ENCODE assay signal across 22 cellular contexts in the genomic region with DNA sequence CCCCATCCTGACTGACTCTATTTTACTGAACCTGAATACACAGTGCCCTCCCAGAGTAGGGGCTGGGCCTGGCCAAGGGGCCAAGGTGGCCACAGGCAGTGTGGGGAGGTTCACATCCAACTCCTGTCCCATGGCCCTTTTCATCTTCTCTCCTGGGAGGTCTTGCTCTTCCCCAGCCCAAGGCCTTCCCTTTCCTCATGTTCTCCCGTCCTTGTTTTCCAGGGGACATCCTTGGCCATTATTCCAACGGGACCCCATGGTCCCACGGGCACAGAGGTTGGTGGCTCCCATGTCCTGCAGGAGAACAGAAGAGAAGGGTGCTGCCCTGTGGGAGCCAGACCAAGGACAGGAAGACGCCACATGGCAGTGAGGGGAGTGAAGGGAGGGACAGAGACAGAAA. TPM values are rescaled to one million over a fixed set of nuclear protein-coding genes. Genes with fewer than 3 reads are reported as not detected.
DNase-seq lines count a peak whose midpoint lies in the region; ATAC-seq and TF ChIP-seq lines count a peak whose summit lies in the region.
"Had no signal": no experiment of that assay in that cellular context is flagged by ENCODE, and none has a peak within 500 bp of the region (broad histone marks: within the 10 kb centered on the region; RNA-seq: fewer than 3 reads in every experiment).

No MANE protein-coding gene starts in this region.

- H3K9me3 Mint-ChIP-seq in osteocyte (ENCODE audit: unreplicated experiment), result peaks cover 4% of the 10 kb centered on the region
- H3K9me3 Mint-ChIP-seq: dendritic cell treated with granulocyte-macrophage colony-stimulating factor and Interleukin-4, amounts not matched to agents 40 ng/mL and 50 ng/mL, for 4 days had no signal

- DNase-seq in Peyer's patch, result no peak
- DNase-seq in osteocyte (ENCODE audit: extremely low spot score, unreplicated experiment), result no peak
- no peak for DNase-seq in NCI-H526 (lab: John Stamatoyannopoulos, UW)
- DNase-seq in ecto neural progenitor cell (ENCODE audit: low spot score), result no peak
- DNase-seq in activated gamma-delta T cell (lab: John Stamatoyannopoulos, UW), result no peak
- DNase-seq: activated CD8-positive, alpha-beta memory T cell treated with anti-CD3 and anti-CD28 coated beads for 24 hours; activated naive CD8-positive, alpha-beta T cell treated with anti-CD3 and anti-CD28 coated beads, Interleukin-2, amount 10 ng/mL, durations not matched to agents 7 days and 5 days; activated T-cell treated with anti-CD3 and anti-CD28 coated beads, Interleukin-2, amount 50 U/mL, for 72 hours; MM.1S; NCI-H2227 treated with DMSO at 0.1 percent for 48 hours; NCI-H82; occipital lobe; right lobe of liver; stimulated activated naive CD8-positive, alpha-beta T cell treated with anti-CD3 and anti-CD28 coated beads, Interleukin-15, amount 100 ng/mL, for 72 hours; T1000; uterus had no signal

- no peak for TF ChIP-seq POLR2A in Peyer's patch (IDR thresholded peaks at IDR 0.05)

- H3K4me1 ChIP-seq in ACC112 (ENCODE audit: control insufficient read depth, insufficient read depth, low read length, unreplicated experiment) (peaks cover 48% of the 10 kb centered on the region), Peyer's patch (peaks cover 0 to 64% (median 14%) of the 10 kb centered on the region in 4 donors), esophagus (ENCODE audit: control insufficient read depth in 2 of 2, insufficient read depth in 2 of 2, low read length in 1 of 2) (peaks cover 6 to 34% of the 10 kb centered on the region in 2 donors)
- H3K4me1 ChIP-seq: right lobe of liver, uterus had no signal

- peak overlapping the region; percentile 3 for H3K27ac Mint-ChIP-seq in osteocyte (ENCODE audit: unreplicated experiment)
- H3K27ac Mint-ChIP-seq: activated naive CD8-positive, alpha-beta T cell treated with anti-CD3 and anti-CD28 coated beads, Interleukin-2, amount 10 ng/mL, durations not matched to agents 7 days and 5 days; activated T-cell treated with anti-CD3 and anti-CD28 coated beads, Interleukin-2, amount 50 U/mL, for 72 hours; dendritic cell treated with granulocyte-macrophage colony-stimulating factor and Interleukin-4, amounts not matched to agents 40 ng/mL and 50 ng/mL, for 4 days had no signal

- TF ChIP-seq CTCF in Peyer's patch (IDR thresholded peaks at IDR 0.05) (no peak), osteocyte (IDR thresholded peaks at IDR 0.05) (no peak)

- H3K36me3 ChIP-seq in ACC112 (ENCODE audit: insufficient read depth, low read length) (no peaks in the 10 kb centered on the region), Peyer's patch (peaks cover 0 to 4% (median 0%) of the 10 kb centered on the region in 3 donors), esophagus (ENCODE audit: control insufficient read depth in 2 of 2, insufficient read depth in 2 of 2, low read length in 1 of 2) (peaks cover 0 to 2% of the 10 kb centered on the region in 2 donors)
- H3K36me3 ChIP-seq: right lobe of liver, uterus had no signal

- H3K9me3 ChIP-seq in Peyer's patch (no peaks in the 10 kb centered on the region), esophagus (ENCODE audit: control insufficient read depth in 2 of 2, insufficient read depth in 1 of 2, low read depth in 1 of 2, low read length in 1 of 2) (no peaks in the 10 kb centered on the region)
- H3K9me3 ChIP-seq: right lobe of liver, uterus had no signal

- no peaks in the 10 kb centered on the region for H3K79me2 ChIP-seq in ACC112 (ENCODE audit: control insufficient read depth, insufficient read depth, low read length, unreplicated experiment)

- H3K36me3 Mint-ChIP-seq in osteocyte (ENCODE audit: unreplicated experiment), result no peaks in the 10 kb centered on the region

- no peak overlapping the region for H2AFZ ChIP-seq in ACC112 (ENCODE audit: low read length, unreplicated experiment)

- 81 to 83% methylated on average over 4 of the region's 4 CpGs for WGBS in esophagus, 2 donors

- ATAC-seq in GM18520 (IDR thresholded peaks at IDR 0.05; ENCODE audit: unreplicated experiment), result no peak
- ATAC-seq: activated CD4-positive, CD25-positive, alpha-beta regulatory T cell treated with anti-CD3 and anti-CD28 coated beads, Interleukin-2, amount 50 U/mL, for 24 hours; right lobe of liver; stimulated activated naive CD8-positive, alpha-beta T cell treated with anti-CD3 and anti-CD28 coated beads, Interleukin-15, amount 100 ng/mL, for 72 hours had no signal

- H3K27ac ChIP-seq in ACC112 (ENCODE audit: low read depth, low read length) (peak overlapping the region; percentile 65), Peyer's patch (peak overlapping the region in 3 of 4 donors; percentile 84 to 97 (median 85)), esophagus (ENCODE audit: low read depth in 2 of 2, low read length in 1 of 2) (peak overlapping the region; percentile 86 to 97)
- H3K27ac ChIP-seq: right lobe of liver, SK-N-MC had no signal

- peaks cover 53% of the 10 kb centered on the region for H3K4me1 Mint-ChIP-seq in osteocyte (ENCODE audit: unreplicated experiment)

- no peak overlapping the region for H3K4me3 ChIP-seq in ACC112 (ENCODE audit: low read depth, low read length)
- H3K4me3 ChIP-seq in Peyer's patch, result peak overlapping the region in 1 of 4 donors; percentile 22
- H3K4me3 ChIP-seq in esophagus (ENCODE audit: low read depth in 1 of 2, low read length in 2 of 2), result no peak overlapping the region
- H3K4me3 ChIP-seq: right lobe of liver, SK-N-MC, uterus had no signal

- peaks cover 5% of the 10 kb centered on the region for H3K27me3 Mint-ChIP-seq in osteocyte (ENCODE audit: unreplicated experiment)

- no peak overlapping the region for H3K4me3 Mint-ChIP-seq in osteocyte (ENCODE audit: unreplicated experiment)
- H3K4me3 Mint-ChIP-seq: activated naive CD8-positive, alpha-beta T cell treated with anti-CD3 and anti-CD28 coated beads, Interleukin-2, amount 10 ng/mL, durations not matched to agents 7 days and 5 days; activated T-cell treated with anti-CD3 and anti-CD28 coated beads, Interleukin-2, amount 50 U/mL, for 72 hours; dendritic cell treated with granulocyte-macrophage colony-stimulating factor and Interleukin-4, amounts not matched to agents 40 ng/mL and 50 ng/mL, for 4 days; stimulated activated naive CD8-positive, alpha-beta T cell treated with anti-CD3 and anti-CD28 coated beads, Interleukin-15, amount 100 ng/mL, for 72 hours had no signal

- H3K27me3 ChIP-seq in ACC112 (ENCODE audit: insufficient read depth, low read length) (no peaks in the 10 kb centered on the region), Peyer's patch (no peaks in the 10 kb centered on the region), esophagus (ENCODE audit: control insufficient read depth in 1 of 2, insufficient read depth in 2 of 2, low read length in 2 of 2) (no peaks in the 10 kb centered on the region)
- H3K27me3 ChIP-seq: right lobe of liver, uterus had no signal

RNA-seq across cellular contexts. Expression of gene MALL, which starts 10.4 kb away (rescaled TPM):
- total RNA-seq in Peyer's patch, result 100 to 1,000 TPM in 3 of 4 donors, 10 to 100 TPM in 1; 40.4 to 814 (median 603) TPM
- polyA plus RNA-seq in esophagus, result 100 to 1,000 TPM; 235 to 264 TPM
- 0.64 and 0.68 TPM in 2 replicates for total RNA-seq in osteocyte
- total RNA-seq: activated naive CD8-positive, alpha-beta T cell treated with anti-CD3 and anti-CD28 coated beads, Interleukin-2, amount 10 ng/mL, durations not matched to agents 7 days and 5 days had no signal

Comparison
In these comparisons a context has a peak if more than half of its experiments do, and no peak if none do; other contexts are left out.
1. RNA of gene MALL, which starts 10.4 kb away (total RNA-seq): 40.4 to 814 TPM in Peyer's patch; 0.64 to 0.68 TPM in osteocyte; every median in the first group is over 10 times any median in the second.
2. Peak in every context shown above with its lines, with median percentiles within 50 percentile points of each other: H3K27ac ChIP-seq.